ENCODE assay signal across 8 cellular contexts in the genomic region with DNA sequence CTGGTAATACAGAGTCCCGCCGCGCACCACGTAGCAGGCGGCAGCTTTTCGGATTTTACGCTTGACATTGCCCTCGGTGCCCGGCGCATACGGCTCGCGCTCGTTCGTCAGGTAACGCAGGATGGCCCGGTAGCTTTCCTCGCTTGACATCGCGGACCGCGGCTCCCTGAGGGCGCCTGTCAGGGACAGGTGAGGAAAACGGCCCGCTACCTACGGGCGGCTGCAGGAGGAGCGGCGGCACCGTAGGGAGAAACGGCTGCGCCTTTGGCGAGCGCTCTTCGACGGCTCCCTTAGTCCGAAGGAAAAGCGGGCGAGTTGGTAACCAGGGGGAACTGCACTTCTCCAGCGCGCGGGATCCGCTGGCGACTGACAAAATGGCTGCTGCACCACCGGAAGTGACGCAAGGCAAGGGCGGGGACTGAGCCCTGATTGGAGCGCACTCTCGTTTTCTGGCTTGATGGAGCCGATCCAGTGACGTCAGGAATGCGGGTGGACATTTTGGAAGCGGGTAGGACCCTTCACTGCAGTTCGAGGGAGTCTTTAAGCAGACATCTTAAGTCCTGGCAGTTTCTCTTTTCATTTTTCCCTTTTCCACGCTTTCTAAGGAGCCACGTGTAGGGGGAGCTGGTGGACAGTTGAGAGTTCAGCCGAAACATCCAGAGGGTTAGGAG. TPM values are rescaled to one million over a fixed set of nuclear protein-coding genes. Genes with fewer than 3 reads are reported as not detected.
A peak's percentile ranks its signal among the peaks of the same experiment; 100 is the strongest.
DNase-seq lines count a peak whose midpoint lies in the region; ATAC-seq and TF ChIP-seq lines count a peak whose summit lies in the region.

A gene with protein sequence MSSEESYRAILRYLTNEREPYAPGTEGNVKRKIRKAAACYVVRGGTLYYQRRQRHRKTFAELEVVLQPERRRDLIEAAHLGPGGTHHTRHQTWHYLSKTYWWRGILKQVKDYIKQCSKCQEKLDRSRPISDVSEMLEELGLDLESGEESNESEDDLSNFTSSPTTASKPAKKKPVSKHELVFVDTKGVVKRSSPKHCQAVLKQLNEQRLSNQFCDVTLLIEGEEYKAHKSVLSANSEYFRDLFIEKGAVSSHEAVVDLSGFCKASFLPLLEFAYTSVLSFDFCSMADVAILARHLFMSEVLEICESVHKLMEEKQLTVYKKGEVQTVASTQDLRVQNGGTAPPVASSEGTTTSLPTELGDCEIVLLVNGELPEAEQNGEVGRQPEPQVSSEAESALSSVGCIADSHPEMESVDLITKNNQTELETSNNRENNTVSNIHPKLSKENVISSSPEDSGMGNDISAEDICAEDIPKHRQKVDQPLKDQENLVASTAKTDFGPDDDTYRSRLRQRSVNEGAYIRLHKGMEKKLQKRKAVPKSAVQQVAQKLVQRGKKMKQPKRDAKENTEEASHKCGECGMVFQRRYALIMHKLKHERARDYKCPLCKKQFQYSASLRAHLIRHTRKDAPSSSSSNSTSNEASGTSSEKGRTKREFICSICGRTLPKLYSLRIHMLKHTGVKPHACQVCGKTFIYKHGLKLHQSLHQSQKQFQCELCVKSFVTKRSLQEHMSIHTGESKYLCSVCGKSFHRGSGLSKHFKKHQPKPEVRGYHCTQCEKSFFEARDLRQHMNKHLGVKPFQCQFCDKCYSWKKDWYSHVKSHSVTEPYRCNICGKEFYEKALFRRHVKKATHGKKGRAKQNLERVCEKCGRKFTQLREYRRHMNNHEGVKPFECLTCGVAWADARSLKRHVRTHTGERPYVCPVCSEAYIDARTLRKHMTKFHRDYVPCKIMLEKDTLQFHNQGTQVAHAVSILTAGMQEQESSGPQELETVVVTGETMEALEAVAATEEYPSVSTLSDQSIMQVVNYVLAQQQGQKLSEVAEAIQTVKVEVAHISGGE (minus strand): TSS at position 368 of the 671 bp plus-strand sequence. CDS start 218 bp downstream, at position 150.

- H3K9me3 ChIP-seq in RWPE2 (ENCODE audit: severe bottlenecking), result no peaks in the 10 kb centered on the region
- no peaks in the 10 kb centered on the region for H3K9me3 ChIP-seq in ascending aorta
- no peaks in the 10 kb centered on the region for H3K9me3 ChIP-seq in hepatocyte (ENCODE audit: low read depth)
- no peaks in the 10 kb centered on the region for H3K9me3 ChIP-seq in gastrocnemius medialis

- H3K27me3 ChIP-seq in RWPE2 (ENCODE audit: insufficient read depth, poor library complexity, severe bottlenecking) (no peaks in the 10 kb centered on the region), ascending aorta (no peaks in the 10 kb centered on the region), hepatocyte (no peaks in the 10 kb centered on the region), gastrocnemius medialis (no peaks in the 10 kb centered on the region)

- H3K36me3 ChIP-seq in RWPE2 (ENCODE audit: low read depth) (peaks cover 39% of the 10 kb centered on the region), ascending aorta (peaks cover 23 to 24% of the 10 kb centered on the region in 2 donors), hepatocyte (replicated peaks; ENCODE audit: insufficient read depth, low read depth) (no peaks in the 10 kb centered on the region), gastrocnemius medialis (peaks cover 0 to 22% of the 10 kb centered on the region in 2 donors)

- intact Hi-C loops in ascending aorta (cut with DNase I), result loop anchor here (1.0 to 5.0 kb wide), 8 partner anchors 9 to 1276 kb away; partner anchors contain the start of genes LNP1, NFKBIZ, NXPE3 and PCNP
- intact Hi-C loops in gastrocnemius medialis (cut with DNase I; ENCODE audit: low total_unique reads), result loop anchor here (1.0 to 5.0 kb wide), 4 partner anchors 9 to 165 kb away; partner anchors contain the start of genes CEP97, PCNP, RPL24 and SENP7

- H3K27ac ChIP-seq in RWPE2 (ENCODE audit: poor library complexity, severe bottlenecking), result peak within 1 kb of the TSS; percentile 84
- peak within 1 kb of the TSS; percentile 93 to 95 for H3K27ac ChIP-seq in ascending aorta
- H3K27ac ChIP-seq in hepatocyte, result peak within 1 kb of the TSS; percentile 95
- peak within 1 kb of the TSS; percentile 95 to 99 (median 98) for H3K27ac ChIP-seq in gastrocnemius medialis

- ATAC-seq in HG02852 (IDR thresholded peaks at IDR 0.05; ENCODE audit: unreplicated experiment) (peak; percentile 63), RWPE2 (ENCODE audit: low read depth) (peak; percentile 69), gastrocnemius medialis (peak; percentile 96 to 98)

- peak; percentile 88 to 92 for TF ChIP-seq POLR2A in gastrocnemius medialis (IDR thresholded peaks at IDR 0.05)

- H3K4me2 ChIP-seq in hepatocyte, result peak within 1 kb of the TSS; percentile 82

- TF ChIP-seq CTCF in GM13976 (IDR thresholded peaks at IDR 0.05; ENCODE audit: borderline replicate concordance, control extremely low read depth, extremely low read depth, insufficient read depth, missing control alignments) (no peak), RWPE2 (IDR thresholded peaks at IDR 0.05; ENCODE audit: poor library complexity, severe bottlenecking) (peak; percentile 76), ascending aorta (IDR thresholded peaks at IDR 0.05) (peak; percentile 40 to 66 (median 45)), hepatocyte (IDR thresholded peaks at IDR 0.05; ENCODE audit: poor library complexity) (peak; percentile 58), gastrocnemius medialis (IDR thresholded peaks at IDR 0.05 in 4 of 5, conservative IDR thresholded peaks at IDR 0.05 in 1 of 5) (peak in 2 of 5 experiments; percentile 32 to 35)

- in situ Hi-C loops in GM13976 (cut with MboI; ENCODE audit: low sequenced_read_pairs, unreplicated experiment) (no loop called here), gastrocnemius medialis (cut with MboI; ENCODE audit: low sequenced_read_pairs in 4 of 4) (no loop called here)

- H3K9me2 ChIP-seq in hepatocyte (replicated peaks; ENCODE audit: insufficient read depth), result no peaks in the 10 kb centered on the region

- peaks cover 44% of the 10 kb centered on the region for H3K79me2 ChIP-seq in hepatocyte

- H3K4me1 ChIP-seq in RWPE2 (ENCODE audit: insufficient read depth, poor library complexity, severe bottlenecking), result peaks cover 14% of the 10 kb centered on the region
- H3K4me1 ChIP-seq in ascending aorta, result peaks cover 5 to 12% of the 10 kb centered on the region in 2 donors
- H3K4me1 ChIP-seq in hepatocyte (ENCODE audit: insufficient read depth), result peaks cover 4% of the 10 kb centered on the region
- H3K4me1 ChIP-seq in gastrocnemius medialis, result peaks cover 17 to 23% of the 10 kb centered on the region in 2 donors

- WGBS in hepatocyte (ENCODE audit: low lambda C conversion rate, missing lambda C conversion rate), result under 1% methylated on average over 51 of the region's 57 CpGs

- DNase-seq in GM13976 (ENCODE audit: low spot score), result peak; percentile 96
- peak; percentile 98 for DNase-seq in RWPE2 (ENCODE audit: low spot score)
- peak; percentile 97 to 100 for DNase-seq in ascending aorta (ENCODE audit: low spot score in 2 of 2)
- peak; percentile 99 for DNase-seq in hepatocyte (ENCODE audit: low spot score)
- peak; percentile 99 for DNase-seq in gastrocnemius medialis
- DNase-seq in NCI-H2196 (lab: John Stamatoyannopoulos, UW; ENCODE audit: unreplicated experiment), result no peak
- no peak for DNase-seq in DMS79 (lab: John Stamatoyannopoulos, UW)

- H3K4me3 ChIP-seq in RWPE2 (ENCODE audit: severe bottlenecking) (peak within 1 kb of the TSS; percentile 89), ascending aorta (peak within 1 kb of the TSS; percentile 94 to 95), hepatocyte (peak within 1 kb of the TSS; percentile 50), gastrocnemius medialis (peak within 1 kb of the TSS; percentile 86 to 100 (median 99))

- H2AFZ ChIP-seq in hepatocyte, result peak within 1 kb of the TSS; percentile 85

- peaks cover 2% of the 10 kb centered on the region for H4K20me1 ChIP-seq in hepatocyte (ENCODE audit: insufficient read depth, poor library complexity, severe bottlenecking)

RNA-seq across cellular contexts. Expression of the gene that starts here (rescaled TPM):
- 16.5 TPM for total RNA-seq in ascending aorta
- total RNA-seq in hepatocyte, result 19.0 and 20.1 TPM in 2 replicates
- 4.9 and 5.1 TPM in 2 replicates for polyA plus RNA-seq in hepatocyte
- total RNA-seq in gastrocnemius medialis, result 10 to 100 TPM; 14.6 to 20.9 (median 16.1) TPM

Comparison
In these comparisons a context has a peak if more than half of its experiments do, and no peak if none do; other contexts are left out.
1. DNase-seq: peak in GM13976 (single experiment), RWPE2 (single experiment), ascending aorta (2 of 2), hepatocyte (single experiment) and gastrocnemius medialis (2 of 2); none in NCI-H2196 (single experiment) and DMS79 (single experiment).
2. Peak in every context shown above with its lines, with median percentiles within 50 percentile points of each other: ATAC-seq, H3K27ac ChIP-seq and H3K4me3 ChIP-seq.